Comparison of ENCODE assay signal across 1 cellular context in the genomic region with DNA sequence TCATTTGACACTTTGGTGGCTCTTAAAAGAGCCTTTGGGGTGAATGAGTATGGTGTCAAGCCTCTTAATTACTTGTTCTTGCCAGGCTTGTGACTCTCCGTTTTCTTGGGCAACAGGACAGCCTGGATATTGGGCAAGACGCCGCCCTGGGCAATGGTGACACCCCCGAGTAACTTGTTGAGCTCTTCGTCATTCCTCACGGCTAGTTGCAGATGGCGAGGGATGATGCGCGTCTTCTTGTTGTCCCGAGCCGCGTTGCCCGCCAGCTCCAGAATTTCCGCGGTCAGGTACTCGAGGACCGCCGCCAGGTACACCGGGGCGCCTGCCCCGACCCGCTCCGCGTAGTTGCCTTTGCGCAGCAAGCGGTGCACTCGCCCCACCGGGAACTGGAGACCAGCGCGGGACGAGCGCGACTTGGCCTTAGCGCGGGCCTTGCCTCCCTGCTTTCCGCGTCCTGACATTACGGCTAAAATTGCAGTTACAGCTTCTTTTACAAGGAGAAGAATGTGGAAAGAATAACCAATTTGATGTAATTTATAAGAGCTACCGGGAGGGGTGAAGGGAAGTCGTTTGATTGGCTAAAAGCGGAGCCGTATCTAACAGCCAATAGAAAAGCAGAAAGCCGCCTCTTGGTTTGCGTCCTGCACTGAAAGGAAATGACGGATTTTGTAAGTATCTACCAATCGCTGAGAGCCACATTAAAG.
TF ChIP-seq lines count a peak whose summit lies in the region.

No MANE protein-coding gene starts in this region.

TF ChIP-seq in HepG2, 621 proteins besides CTCF, POLR2A, EP300 and RAD21 (continued from another document and continues in another):
- TF ChIP-seq, protein P1, sequence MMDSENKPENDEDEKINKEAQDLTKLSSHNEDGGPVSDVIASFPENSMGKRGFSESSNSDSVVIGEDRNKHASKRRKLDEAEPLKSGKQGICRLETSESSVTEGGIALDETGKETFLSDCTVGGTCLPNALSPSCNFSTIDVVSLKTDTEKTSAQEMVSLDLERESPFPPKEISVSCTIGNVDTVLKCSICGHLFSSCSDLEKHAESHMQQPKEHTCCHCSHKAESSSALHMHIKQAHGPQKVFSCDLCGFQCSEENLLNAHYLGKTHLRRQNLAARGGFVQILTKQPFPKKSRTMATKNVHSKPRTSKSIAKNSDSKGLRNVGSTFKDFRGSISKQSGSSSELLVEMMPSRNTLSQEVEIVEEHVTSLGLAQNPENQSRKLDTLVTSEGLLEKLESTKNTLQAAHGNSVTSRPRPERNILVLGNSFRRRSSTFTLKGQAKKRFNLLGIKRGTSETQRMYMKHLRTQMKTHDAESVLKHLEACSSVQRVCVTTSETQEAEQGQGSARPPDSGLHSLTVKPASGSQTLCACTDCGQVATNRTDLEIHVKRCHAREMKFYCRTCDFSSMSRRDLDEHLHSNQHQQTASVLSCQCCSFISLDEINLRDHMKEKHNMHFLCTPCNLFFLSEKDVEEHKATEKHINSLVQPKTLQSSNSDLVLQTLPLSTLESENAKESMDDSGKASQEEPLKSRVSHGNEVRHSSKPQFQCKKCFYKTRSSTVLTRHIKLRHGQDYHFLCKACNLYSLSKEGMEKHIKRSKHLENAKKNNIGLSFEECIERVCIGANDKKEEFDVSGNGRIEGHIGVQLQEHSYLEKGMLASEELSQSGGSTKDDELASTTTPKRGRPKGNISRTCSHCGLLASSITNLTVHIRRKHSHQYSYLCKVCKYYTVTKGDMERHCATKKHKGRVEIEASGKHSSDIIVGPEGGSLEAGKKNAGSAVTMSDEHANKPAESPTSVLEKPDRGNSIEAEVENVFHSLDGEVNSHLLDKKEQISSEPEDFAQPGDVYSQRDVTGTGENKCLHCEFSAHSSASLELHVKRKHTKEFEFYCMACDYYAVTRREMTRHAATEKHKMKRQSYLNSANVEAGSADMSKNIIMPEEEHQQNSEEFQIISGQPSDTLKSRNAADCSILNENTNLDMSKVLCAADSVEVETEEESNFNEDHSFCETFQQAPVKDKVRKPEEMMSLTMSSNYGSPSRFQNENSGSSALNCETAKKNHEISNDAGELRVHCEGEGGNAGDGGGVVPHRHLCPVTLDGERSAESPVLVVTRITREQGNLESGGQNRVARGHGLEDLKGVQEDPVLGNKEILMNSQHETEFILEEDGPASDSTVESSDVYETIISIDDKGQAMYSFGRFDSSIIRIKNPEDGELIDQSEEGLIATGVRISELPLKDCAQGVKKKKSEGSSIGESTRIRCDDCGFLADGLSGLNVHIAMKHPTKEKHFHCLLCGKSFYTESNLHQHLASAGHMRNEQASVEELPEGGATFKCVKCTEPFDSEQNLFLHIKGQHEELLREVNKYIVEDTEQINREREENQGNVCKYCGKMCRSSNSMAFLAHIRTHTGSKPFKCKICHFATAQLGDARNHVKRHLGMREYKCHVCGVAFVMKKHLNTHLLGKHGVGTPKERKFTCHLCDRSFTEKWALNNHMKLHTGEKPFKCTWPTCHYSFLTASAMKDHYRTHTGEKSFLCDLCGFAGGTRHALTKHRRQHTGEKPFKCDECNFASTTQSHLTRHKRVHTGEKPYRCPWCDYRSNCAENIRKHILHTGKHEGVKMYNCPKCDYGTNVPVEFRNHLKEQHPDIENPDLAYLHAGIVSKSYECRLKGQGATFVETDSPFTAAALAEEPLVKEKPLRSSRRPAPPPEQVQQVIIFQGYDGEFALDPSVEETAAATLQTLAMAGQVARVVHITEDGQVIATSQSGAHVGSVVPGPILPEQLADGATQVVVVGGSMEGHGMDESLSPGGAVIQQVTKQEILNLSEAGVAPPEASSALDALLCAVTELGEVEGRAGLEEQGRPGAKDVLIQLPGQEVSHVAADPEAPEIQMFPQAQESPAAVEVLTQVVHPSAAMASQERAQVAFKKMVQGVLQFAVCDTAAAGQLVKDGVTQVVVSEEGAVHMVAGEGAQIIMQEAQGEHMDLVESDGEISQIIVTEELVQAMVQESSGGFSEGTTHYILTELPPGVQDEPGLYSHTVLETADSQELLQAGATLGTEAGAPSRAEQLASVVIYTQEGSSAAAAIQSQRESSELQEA (CRISPR knock-in tag; IDR thresholded peaks at IDR 0.05; ENCODE audit: not compliant biosample characterization): no peak
- TF ChIP-seq, protein P2, sequence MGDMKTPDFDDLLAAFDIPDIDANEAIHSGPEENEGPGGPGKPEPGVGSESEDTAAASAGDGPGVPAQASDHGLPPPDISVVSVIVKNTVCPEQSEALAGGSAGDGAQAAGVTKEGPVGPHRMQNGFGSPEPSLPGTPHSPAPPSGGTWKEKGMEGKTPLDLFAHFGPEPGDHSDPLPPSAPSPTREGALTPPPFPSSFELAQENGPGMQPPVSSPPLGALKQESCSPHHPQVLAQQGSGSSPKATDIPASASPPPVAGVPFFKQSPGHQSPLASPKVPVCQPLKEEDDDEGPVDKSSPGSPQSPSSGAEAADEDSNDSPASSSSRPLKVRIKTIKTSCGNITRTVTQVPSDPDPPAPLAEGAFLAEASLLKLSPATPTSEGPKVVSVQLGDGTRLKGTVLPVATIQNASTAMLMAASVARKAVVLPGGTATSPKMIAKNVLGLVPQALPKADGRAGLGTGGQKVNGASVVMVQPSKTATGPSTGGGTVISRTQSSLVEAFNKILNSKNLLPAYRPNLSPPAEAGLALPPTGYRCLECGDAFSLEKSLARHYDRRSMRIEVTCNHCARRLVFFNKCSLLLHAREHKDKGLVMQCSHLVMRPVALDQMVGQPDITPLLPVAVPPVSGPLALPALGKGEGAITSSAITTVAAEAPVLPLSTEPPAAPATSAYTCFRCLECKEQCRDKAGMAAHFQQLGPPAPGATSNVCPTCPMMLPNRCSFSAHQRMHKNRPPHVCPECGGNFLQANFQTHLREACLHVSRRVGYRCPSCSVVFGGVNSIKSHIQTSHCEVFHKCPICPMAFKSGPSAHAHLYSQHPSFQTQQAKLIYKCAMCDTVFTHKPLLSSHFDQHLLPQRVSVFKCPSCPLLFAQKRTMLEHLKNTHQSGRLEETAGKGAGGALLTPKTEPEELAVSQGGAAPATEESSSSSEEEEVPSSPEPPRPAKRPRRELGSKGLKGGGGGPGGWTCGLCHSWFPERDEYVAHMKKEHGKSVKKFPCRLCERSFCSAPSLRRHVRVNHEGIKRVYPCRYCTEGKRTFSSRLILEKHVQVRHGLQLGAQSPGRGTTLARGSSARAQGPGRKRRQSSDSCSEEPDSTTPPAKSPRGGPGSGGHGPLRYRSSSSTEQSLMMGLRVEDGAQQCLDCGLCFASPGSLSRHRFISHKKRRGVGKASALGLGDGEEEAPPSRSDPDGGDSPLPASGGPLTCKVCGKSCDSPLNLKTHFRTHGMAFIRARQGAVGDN (CRISPR knock-in tag; IDR thresholded peaks at IDR 0.05): peak; percentile 61
- TF ChIP-seq, protein P3, sequence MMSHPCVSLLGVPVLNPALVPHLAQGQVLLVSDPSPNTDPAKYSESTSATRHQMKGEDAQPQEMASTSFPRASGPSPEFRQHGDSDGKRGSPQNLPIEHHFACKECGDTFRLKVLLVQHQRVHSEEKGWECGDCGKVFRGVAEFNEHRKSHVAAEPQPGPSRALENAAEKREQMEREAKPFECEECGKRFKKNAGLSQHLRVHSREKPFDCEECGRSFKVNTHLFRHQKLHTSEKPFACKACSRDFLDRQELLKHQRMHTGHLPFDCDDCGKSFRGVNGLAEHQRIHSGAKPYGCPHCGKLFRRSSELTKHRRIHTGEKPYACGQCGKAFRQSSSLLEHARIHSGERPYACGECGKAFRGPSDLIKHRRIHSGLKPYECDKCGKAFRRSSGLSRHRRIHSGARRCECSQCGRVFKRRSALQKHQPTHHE (CRISPR knock-in tag; IDR thresholded peaks at IDR 0.05; ENCODE audit: borderline replicate concordance): no peak
- TF ChIP-seq ZNF709 (CRISPR knock-in tag; IDR thresholded peaks at IDR 0.05) (no peak), PPARG (CRISPR knock-in tag; conservative IDR thresholded peaks at IDR 0.05) (no peak), ZNF768 (CRISPR knock-in tag; IDR thresholded peaks at IDR 0.05) (peak; percentile 68; the same call in 1 of the 2 replicates), TRIM24 (CRISPR knock-in tag; IDR thresholded peaks at IDR 0.05) (no peak), ZNF234 (CRISPR knock-in tag; conservative IDR thresholded peaks at IDR 0.05) (peak; percentile 56; the same call in 1 of the 2 replicates), ZNF558 (CRISPR knock-in tag; IDR thresholded peaks at IDR 0.05; ENCODE audit: borderline replicate concordance) (0 out of 2 replicates have a peak, but pooled peaks have one; percentile 35), ZNF788 (CRISPR knock-in tag; IDR thresholded peaks at IDR 0.05; ENCODE audit: borderline replicate concordance) (0 out of 2 replicates have a peak, but pooled peaks have one; percentile 21), MBNL3 (CRISPR knock-in tag; conservative IDR thresholded peaks at IDR 0.05) (no peak), ZNF274 (CRISPR knock-in tag; IDR thresholded peaks at IDR 0.05) (peak; percentile 83), SMAD9 (CRISPR knock-in tag; IDR thresholded peaks at IDR 0.05) (no peak), NONO (IDR thresholded peaks at IDR 0.05) (no peak), NONO (CRISPR knock-in tag; conservative IDR thresholded peaks at IDR 0.05) (peak; percentile 48; the same call in 1 of the 2 replicates), ATF1 (CRISPR knock-in tag; IDR thresholded peaks at IDR 0.05) (peak; percentile 72), NFKB2 (CRISPR knock-in tag; IDR thresholded peaks at IDR 0.05; ENCODE audit: borderline replicate concordance) (no peak), NBN (conservative IDR thresholded peaks at IDR 0.05) (no peak), SNRNP70 (IDR thresholded peaks at IDR 0.05; ENCODE audit: low read depth, low read length) (no peak), ZNF614 (CRISPR knock-in tag; IDR thresholded peaks at IDR 0.05; ENCODE audit: borderline replicate concordance) (no peak), ATF7 (IDR thresholded peaks at IDR 0.05) (no peak), ATF7 (CRISPR knock-in tag; IDR thresholded peaks at IDR 0.05) (no peak), XBP1 (CRISPR knock-in tag; IDR thresholded peaks at IDR 0.05) (no peak; the same call in 1 of the 2 replicates), HDAC2 (CRISPR knock-in tag; IDR thresholded peaks at IDR 0.05) (no peak), KDM2A (CRISPR knock-in tag; IDR thresholded peaks at IDR 0.05; ENCODE audit: borderline replicate concordance, low read depth) (peak; percentile 48; the same call in 1 of the 2 replicates), MAZ (IDR thresholded peaks at IDR 0.05; ENCODE audit: borderline replicate concordance, low read depth, low read length) (peak; percentile 67; the same call in 1 of the 2 replicates), MAZ (CRISPR knock-in tag; IDR thresholded peaks at IDR 0.05; ENCODE audit: low read depth) (no peak; the same call in 1 of the 2 replicates), TEAD3 (CRISPR knock-in tag; optimal IDR thresholded peaks at IDR 0.05; ENCODE audit: borderline replicate concordance) (no peak), SRSF9 (IDR thresholded peaks at IDR 0.05; ENCODE audit: borderline replicate concordance, insufficient read depth, low read depth, low read length, poor library complexity, severe bottlenecking) (no peak), ZNF749 (CRISPR knock-in tag; IDR thresholded peaks at IDR 0.05; ENCODE audit: borderline replicate concordance) (no peak)
- TF ChIP-seq, protein P4, sequence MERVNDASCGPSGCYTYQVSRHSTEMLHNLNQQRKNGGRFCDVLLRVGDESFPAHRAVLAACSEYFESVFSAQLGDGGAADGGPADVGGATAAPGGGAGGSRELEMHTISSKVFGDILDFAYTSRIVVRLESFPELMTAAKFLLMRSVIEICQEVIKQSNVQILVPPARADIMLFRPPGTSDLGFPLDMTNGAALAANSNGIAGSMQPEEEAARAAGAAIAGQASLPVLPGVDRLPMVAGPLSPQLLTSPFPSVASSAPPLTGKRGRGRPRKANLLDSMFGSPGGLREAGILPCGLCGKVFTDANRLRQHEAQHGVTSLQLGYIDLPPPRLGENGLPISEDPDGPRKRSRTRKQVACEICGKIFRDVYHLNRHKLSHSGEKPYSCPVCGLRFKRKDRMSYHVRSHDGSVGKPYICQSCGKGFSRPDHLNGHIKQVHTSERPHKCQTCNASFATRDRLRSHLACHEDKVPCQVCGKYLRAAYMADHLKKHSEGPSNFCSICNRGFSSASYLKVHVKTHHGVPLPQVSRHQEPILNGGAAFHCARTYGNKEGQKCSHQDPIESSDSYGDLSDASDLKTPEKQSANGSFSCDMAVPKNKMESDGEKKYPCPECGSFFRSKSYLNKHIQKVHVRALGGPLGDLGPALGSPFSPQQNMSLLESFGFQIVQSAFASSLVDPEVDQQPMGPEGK (CRISPR knock-in tag; IDR thresholded peaks at IDR 0.05): peak; percentile 8; the same call in 1 of the 2 replicates
- TF ChIP-seq, protein P5, sequence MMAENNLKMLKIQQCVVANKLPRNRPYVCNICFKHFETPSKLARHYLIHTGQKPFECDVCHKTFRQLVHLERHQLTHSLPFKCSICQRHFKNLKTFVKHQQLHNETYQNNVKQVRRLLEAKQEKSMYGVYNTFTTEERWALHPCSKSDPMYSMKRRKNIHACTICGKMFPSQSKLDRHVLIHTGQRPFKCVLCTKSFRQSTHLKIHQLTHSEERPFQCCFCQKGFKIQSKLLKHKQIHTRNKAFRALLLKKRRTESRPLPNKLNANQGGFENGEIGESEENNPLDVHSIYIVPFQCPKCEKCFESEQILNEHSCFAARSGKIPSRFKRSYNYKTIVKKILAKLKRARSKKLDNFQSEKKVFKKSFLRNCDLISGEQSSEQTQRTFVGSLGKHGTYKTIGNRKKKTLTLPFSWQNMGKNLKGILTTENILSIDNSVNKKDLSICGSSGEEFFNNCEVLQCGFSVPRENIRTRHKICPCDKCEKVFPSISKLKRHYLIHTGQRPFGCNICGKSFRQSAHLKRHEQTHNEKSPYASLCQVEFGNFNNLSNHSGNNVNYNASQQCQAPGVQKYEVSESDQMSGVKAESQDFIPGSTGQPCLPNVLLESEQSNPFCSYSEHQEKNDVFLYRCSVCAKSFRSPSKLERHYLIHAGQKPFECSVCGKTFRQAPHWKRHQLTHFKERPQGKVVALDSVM (CRISPR knock-in tag; IDR thresholded peaks at IDR 0.05): no peak
- TF ChIP-seq, protein P6, sequence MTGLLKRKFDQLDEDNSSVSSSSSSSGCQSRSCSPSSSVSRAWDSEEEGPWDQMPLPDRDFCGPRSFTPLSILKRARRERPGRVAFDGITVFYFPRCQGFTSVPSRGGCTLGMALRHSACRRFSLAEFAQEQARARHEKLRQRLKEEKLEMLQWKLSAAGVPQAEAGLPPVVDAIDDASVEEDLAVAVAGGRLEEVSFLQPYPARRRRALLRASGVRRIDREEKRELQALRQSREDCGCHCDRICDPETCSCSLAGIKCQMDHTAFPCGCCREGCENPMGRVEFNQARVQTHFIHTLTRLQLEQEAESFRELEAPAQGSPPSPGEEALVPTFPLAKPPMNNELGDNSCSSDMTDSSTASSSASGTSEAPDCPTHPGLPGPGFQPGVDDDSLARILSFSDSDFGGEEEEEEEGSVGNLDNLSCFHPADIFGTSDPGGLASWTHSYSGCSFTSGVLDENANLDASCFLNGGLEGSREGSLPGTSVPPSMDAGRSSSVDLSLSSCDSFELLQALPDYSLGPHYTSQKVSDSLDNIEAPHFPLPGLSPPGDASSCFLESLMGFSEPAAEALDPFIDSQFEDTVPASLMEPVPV (CRISPR knock-in tag; IDR thresholded peaks at IDR 0.05): no peak
- TF ChIP-seq, protein P7, sequence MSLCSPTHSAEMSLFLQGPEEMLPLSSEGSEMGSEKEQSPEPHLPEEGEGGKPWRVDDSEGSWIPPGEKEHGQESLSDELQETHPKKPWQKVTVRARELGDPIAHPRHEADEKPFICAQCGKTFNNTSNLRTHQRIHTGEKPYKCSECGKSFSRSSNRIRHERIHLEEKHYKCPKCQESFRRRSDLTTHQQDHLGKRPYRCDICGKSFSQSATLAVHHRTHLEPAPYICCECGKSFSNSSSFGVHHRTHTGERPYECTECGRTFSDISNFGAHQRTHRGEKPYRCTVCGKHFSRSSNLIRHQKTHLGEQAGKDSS (CRISPR knock-in tag; IDR thresholded peaks at IDR 0.05; ENCODE audit: borderline replicate concordance, low read depth): no peak
